Comparison of ENCODE assay signal across 8 cellular contexts in the genomic region with DNA sequence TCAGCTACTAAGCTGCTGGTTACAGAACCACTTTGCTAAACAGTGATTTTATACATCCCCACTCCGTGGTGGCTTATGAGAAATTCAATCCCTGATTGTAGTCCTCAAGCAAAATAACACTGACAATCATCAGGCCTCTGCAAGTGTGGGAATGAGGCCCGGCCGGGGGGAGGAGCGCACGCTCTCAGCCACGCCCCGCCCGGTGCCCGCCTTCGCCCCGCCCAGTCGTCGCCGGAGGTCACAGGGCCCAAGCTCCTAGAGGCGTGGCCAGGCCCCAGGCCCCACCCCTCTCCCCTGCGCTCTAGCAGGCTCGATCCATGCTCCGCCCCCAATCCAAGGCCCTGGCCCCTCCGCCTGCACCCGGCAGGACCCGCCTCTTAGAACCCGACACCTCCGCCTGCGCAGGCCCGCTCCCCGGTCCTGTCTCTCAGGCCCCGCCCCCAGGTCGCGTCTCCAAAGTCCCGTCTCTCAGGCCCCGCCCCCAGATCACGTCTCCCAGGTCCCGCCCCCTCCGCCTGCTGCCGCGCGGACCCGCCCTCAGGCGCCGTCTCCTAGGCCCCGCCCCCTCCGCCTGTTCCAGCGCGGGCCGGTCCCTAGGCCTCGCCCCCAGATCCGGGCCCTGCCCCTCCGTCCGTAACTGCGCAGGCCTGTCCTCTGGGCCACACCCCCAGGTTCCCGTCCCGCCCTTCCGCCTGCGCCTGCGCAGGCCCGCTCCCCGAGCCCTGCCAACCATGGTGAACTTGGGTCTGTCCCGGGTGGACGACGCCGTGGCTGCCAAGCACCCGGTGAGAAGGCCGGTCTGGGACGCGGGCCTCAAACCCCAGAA. TPM values are rescaled to one million over a fixed set of nuclear protein-coding genes. Genes with fewer than 3 reads are reported as not detected.
A peak's percentile ranks its signal among the peaks of the same experiment; 100 is the strongest.
DNase-seq lines count a peak whose midpoint lies in the region; ATAC-seq and TF ChIP-seq lines count a peak whose summit lies in the region.

A gene (plus strand): TSS at position 705 of the 826 bp plus-strand sequence. CDS start 27 bp downstream, at position 732.

- ATAC-seq in GM21529 (IDR thresholded peaks at IDR 0.05; ENCODE audit: unreplicated experiment): peak; percentile 80
- ATAC-seq in mucosa of descending colon: peak; percentile 86

- no peaks in the 10 kb centered on the region for H3K9me3 Mint-ChIP-seq in IgD-negative memory B cell

- peak within 1 kb of the TSS; percentile 86 for H3K4me3 ChIP-seq in epithelial cell of esophagus (ENCODE audit: low read length)
- H3K4me3 ChIP-seq in mucosa of descending colon: peak within 1 kb of the TSS; percentile 59

- no peaks in the 10 kb centered on the region for H3K9me3 ChIP-seq in mucosa of descending colon

- no peaks in the 10 kb centered on the region for H3K36me3 Mint-ChIP-seq in IgD-negative memory B cell

- intact Hi-C loops in mucosa of descending colon (cut with DNase I, micrococcal nuclease): no loop called here

- TF ChIP-seq CTCF in epithelial cell of esophagus (IDR thresholded peaks at IDR 0.05; ENCODE audit: insufficient read depth, low read depth, low read length, missing control alignments) (no peak), mucosa of descending colon (IDR thresholded peaks at IDR 0.05) (no peak)

- peaks cover 3% of the 10 kb centered on the region for H3K36me3 ChIP-seq in mucosa of descending colon (ENCODE audit: low read depth)

- peak within 1 kb of the TSS; percentile 92 to 99 (median 98) for H3K27ac Mint-ChIP-seq in IgD-negative memory B cell

- DNase-seq in DMS 273 (lab: John Stamatoyannopoulos, UW; ENCODE audit: unreplicated experiment) (peak; percentile 100), OCI-M2 (lab: John Stamatoyannopoulos, UW; ENCODE audit: unreplicated experiment) (peak; percentile 90), activated T-cell treated with anti-CD3 and anti-CD28 coated beads for 4 hours (peak; percentile 99), epithelial cell of esophagus (ENCODE audit: low read depth) (peak; percentile 100), mucosa of descending colon (peak; percentile 100)
- peak; percentile 100 for DNase-seq in stimulated activated CD8-positive, alpha-beta memory T cell treated with anti-CD3 and anti-CD28 coated beads, Interleukin-4, amount 100 ng/mL, for 24 hours (ENCODE audit: low read depth)

- peak within 1 kb of the TSS; percentile 87 to 98 (median 94) for H3K4me3 Mint-ChIP-seq in IgD-negative memory B cell

- peaks cover 0 to 19% (median 18%) of the 10 kb centered on the region in 3 donors for H3K4me1 Mint-ChIP-seq in IgD-negative memory B cell

- peaks cover 3% of the 10 kb centered on the region for H3K27me3 Mint-ChIP-seq in IgD-negative memory B cell

- peaks cover 53% of the 10 kb centered on the region for H3K4me1 ChIP-seq in mucosa of descending colon (ENCODE audit: low read depth)

RNA-seq across cellular contexts. Expression of the gene that starts here (rescaled TPM):
- polyA plus RNA-seq in IgD-negative memory B cell: 45.9 TPM
- 100 to 1,000 TPM; 110 to 373 (median 127) TPM for total RNA-seq in mucosa of descending colon

Comparison
In these comparisons a context has a peak if more than half of its experiments do, and no peak if none do; other contexts are left out.
1. Peak in every context shown above with its lines: DNase-seq, ATAC-seq and H3K4me3 ChIP-seq.